ENCODE assay signal across 15 cellular contexts in the genomic region with DNA sequence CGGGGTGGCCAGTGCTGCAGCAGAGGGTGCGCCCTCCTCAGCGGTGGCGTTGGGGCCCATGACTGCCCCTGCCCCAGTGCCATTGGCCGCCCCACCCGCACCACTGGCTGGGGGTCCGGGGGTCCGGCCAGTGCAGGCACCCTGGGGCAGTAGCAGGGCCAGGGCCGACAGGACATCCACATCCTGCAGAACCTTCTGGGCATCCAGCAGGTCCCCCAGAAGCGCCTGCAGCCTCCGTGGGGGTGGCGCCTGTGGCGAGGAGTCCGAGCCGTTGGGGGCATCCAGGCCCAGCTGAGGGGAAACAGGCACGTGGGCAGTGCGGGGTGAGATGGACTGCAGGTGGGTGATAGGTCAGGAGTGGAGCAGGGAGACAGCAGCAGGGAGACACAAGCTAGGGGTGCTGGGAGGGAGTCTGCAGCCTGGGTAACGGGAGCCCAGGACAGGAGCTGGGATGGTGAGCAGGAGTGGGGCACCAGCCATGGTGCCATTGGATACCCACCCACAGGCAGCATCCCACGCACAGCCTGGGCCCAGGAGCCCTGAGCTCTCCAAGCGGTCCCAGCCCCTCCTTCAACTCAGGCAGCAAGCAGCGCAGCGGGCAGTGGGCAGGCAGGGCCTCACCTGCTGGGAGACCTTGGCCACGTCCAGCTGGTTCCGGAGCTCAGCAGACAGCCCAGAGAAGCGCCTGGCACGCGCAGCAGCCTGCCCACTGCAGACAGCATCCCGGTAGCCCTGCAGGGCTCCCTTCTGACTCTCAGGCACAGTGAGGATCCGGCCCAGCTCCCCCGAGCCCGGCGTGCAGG. TPM values are rescaled to one million over a fixed set of nuclear protein-coding genes. Genes with fewer than 3 reads are reported as not detected.
DNase-seq lines count a peak whose midpoint lies in the region; ATAC-seq and TF ChIP-seq lines count a peak whose summit lies in the region.
"Had no signal": no experiment of that assay in that cellular context is flagged by ENCODE, and none has a peak within 500 bp of the region (broad histone marks: within the 10 kb centered on the region; RNA-seq: fewer than 3 reads in every experiment).

No MANE protein-coding gene starts in this region.

- H3K27ac ChIP-seq in 22Rv1 (peak overlapping the region; percentile 30; the same call in 1 of the 2 replicates), cingulate gyrus (ENCODE audit: low read depth, low read length) (peak overlapping the region; percentile 23)
- H3K27ac ChIP-seq: PC-9, SK-N-MC had no signal

- no peaks in the 10 kb centered on the region for H3K27me3 Mint-ChIP-seq in activated T-helper 17 cell treated with anti-CD3 and anti-CD28 coated beads, Interleukin-2, amount 50 U/mL, for 72 hours

- no peak for ATAC-seq in stimulated activated naive CD8-positive, alpha-beta T cell treated with anti-CD3 and anti-CD28 coated beads, Interleukin-15, Interleukin-2, amounts not matched to agents 100 U/mL and 50 U/mL, for 24 hours
- ATAC-seq in activated T-helper 17 cell treated with anti-CD3 and anti-CD28 coated beads, Interleukin-2, amount 50 U/mL, for 72 hours (replicated peaks) = no peak
- ATAC-seq: Right ventricle myocardium inferior had no signal

- DNase-seq in stimulated activated naive CD8-positive, alpha-beta T cell treated with anti-CD3 and anti-CD28 coated beads, Interleukin-15, Interleukin-2, amounts not matched to agents 100 U/mL and 50 U/mL, for 24 hours = no peak
- DNase-seq: Caco-2, DMS53, NCI-H187 treated with DMSO at 0.1 percent for 48 hours, NCI-H2171, NCI-H446 treated with DMSO at 0.1 percent for 48 hours, NCI-H748 treated with DMSO at 0.1 percent for 48 hours, PC-9 had no signal

- H3K9me3 Mint-ChIP-seq in activated T-helper 17 cell treated with anti-CD3 and anti-CD28 coated beads, Interleukin-2, amount 50 U/mL, for 72 hours = no peaks in the 10 kb centered on the region

- no peak for TF ChIP-seq CTCF in 22Rv1 (IDR thresholded peaks at IDR 0.05)

- H3K4me3 Mint-ChIP-seq in activated T-helper 17 cell treated with anti-CD3 and anti-CD28 coated beads, Interleukin-2, amount 50 U/mL, for 72 hours = no peak overlapping the region
- H3K4me3 Mint-ChIP-seq: CD14-positive monocyte had no signal

- H3K36me3 Mint-ChIP-seq in activated T-helper 17 cell treated with anti-CD3 and anti-CD28 coated beads, Interleukin-2, amount 50 U/mL, for 72 hours (ENCODE audit: low read depth) = peaks cover 6% of the 10 kb centered on the region

- no peaks in the 10 kb centered on the region for H3K4me1 Mint-ChIP-seq in activated T-helper 17 cell treated with anti-CD3 and anti-CD28 coated beads, Interleukin-2, amount 50 U/mL, for 72 hours

- H3K27ac Mint-ChIP-seq in activated T-helper 17 cell treated with anti-CD3 and anti-CD28 coated beads, Interleukin-2, amount 50 U/mL, for 72 hours = no peak overlapping the region

RNA-seq across cellular contexts. Expression of a gene that starts 7.1 kb away (rescaled TPM):
- total RNA-seq in activated T-helper 17 cell treated with anti-CD3 and anti-CD28 coated beads, Interleukin-2, amount 50 U/mL, for 72 hours = 10 to 100 TPM; 43.0 to 63.9 TPM

RNA-seq across cellular contexts. Expression of a gene that starts 10.9 kb away (rescaled TPM):
- 10 to 100 TPM; 12.1 to 27.9 TPM for total RNA-seq in activated T-helper 17 cell treated with anti-CD3 and anti-CD28 coated beads, Interleukin-2, amount 50 U/mL, for 72 hours
- total RNA-seq: Caco-2, LHCN-M2, PC-9 had no signal

RNA-seq across cellular contexts. Expression of a gene that starts 24.6 kb away (rescaled TPM):
- under 1 TPM in 1 of 2 donors, not detected in 1; 0.26 TPM for total RNA-seq in activated T-helper 17 cell treated with anti-CD3 and anti-CD28 coated beads, Interleukin-2, amount 50 U/mL, for 72 hours

RNA-seq across cellular contexts. Expression of a gene that starts 25.0 kb away (rescaled TPM):
- total RNA-seq in activated T-helper 17 cell treated with anti-CD3 and anti-CD28 coated beads, Interleukin-2, amount 50 U/mL, for 72 hours = 10 to 100 TPM; 66.3 to 96.1 TPM

RNA-seq across cellular contexts. Expression of a gene that starts 28.8 kb away (rescaled TPM):
- 10 to 100 TPM; 31.1 to 49.1 TPM for total RNA-seq in activated T-helper 17 cell treated with anti-CD3 and anti-CD28 coated beads, Interleukin-2, amount 50 U/mL, for 72 hours
